Comparison of ENCODE assay signal across 21 cellular contexts in the genomic region with DNA sequence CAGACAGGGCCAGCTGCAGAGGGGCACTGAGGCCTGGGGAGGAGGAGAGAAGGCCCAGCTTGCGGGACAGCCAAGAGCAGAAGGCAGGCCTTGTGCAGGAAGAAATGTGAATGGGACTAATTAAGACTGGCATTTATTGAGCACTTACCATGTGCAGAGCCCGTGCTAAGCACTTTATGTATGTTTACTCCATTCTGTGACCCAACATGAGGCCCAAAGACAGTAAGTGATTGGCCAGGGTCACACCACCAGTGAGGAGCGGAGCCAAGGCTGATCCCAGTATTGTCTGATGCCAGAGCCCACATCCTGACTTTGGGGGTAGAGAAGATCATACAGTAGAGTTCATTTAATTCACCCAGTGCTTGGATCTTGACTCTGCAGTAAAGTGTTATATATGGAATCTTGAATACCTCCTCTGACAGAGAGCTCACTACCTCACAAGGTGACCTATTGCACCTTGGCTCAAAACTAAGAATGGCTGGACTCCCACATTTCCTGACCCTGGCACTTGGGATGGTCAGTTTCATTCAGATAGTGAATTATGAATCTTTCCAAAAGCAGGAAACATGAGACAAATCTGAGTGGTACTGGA. TPM values are rescaled to one million over a fixed set of nuclear protein-coding genes. Genes with fewer than 3 reads are reported as not detected.
A peak's percentile ranks its signal among the peaks of the same experiment; 100 is the strongest.
DNase-seq lines count a peak whose midpoint lies in the region; ATAC-seq, FAIRE-seq and TF ChIP-seq lines count a peak whose summit lies in the region.
"Had no signal": no experiment of that assay in that cellular context is flagged by ENCODE, and none has a peak within 500 bp of the region (broad histone marks: within the 10 kb centered on the region; RNA-seq: fewer than 3 reads in every experiment).

No MANE protein-coding gene starts in this region.

- H3K4me2 ChIP-seq in HepG2 (ENCODE audit: low read depth, low read length): no peak overlapping the region
- H3K4me2 ChIP-seq: BLaER1, PC-9 had no signal

- no peak for TF ChIP-seq EP300 in HepG2 (IDR thresholded peaks at IDR 0.05; ENCODE audit: low read depth in 2 of 2, low read length in 2 of 2)
- TF ChIP-seq EP300 in HepG2 (CRISPR knock-in tag; IDR thresholded peaks at IDR 0.05; ENCODE audit: borderline replicate concordance): no peak

- intact Hi-C loops in HepG2 (cut with micrococcal nuclease; ENCODE audit: unreplicated experiment) (no loop called here), right lobe of liver (cut with DNase I) (no loop called here), lower lobe of right lung (cut with DNase I) (no loop called here), sciatic nerve (cut with DNase I) (no loop called here)

- no peaks in the 10 kb centered on the region for H3K79me2 ChIP-seq in HepG2 (ENCODE audit: insufficient read depth, low read length)

- POLR2A ChIA-PET in HepG2 (lab: Yijun Ruan, JAX): interaction anchor here (0.9 kb wide), 1 partner anchor 14 kb away, joined by 4 read pairs; the partner anchor contains the start of gene KATNB1

- no peak for TF ChIP-seq CTCF in HepG2 (CRISPR knock-in tag; IDR thresholded peaks at IDR 0.05)
- TF ChIP-seq CTCF in right lobe of liver (IDR thresholded peaks at IDR 0.05): no peak
- no peak for TF ChIP-seq CTCF in lower lobe of right lung (IDR thresholded peaks at IDR 0.05)
- no peak for TF ChIP-seq CTCF in Peyer's patch (IDR thresholded peaks at IDR 0.05)

- BruUV-seq in HepG2 (replicated peaks; lab: Mats Ljungman, UMichigan): no TSS peak

- H3K27me3 ChIP-seq in HepG2 (ENCODE audit: control insufficient read depth in 1 of 2, insufficient read depth in 2 of 2, low read length in 2 of 2): no peaks in the 10 kb centered on the region
- no peaks in the 10 kb centered on the region for H3K27me3 ChIP-seq in right lobe of liver
- no peaks in the 10 kb centered on the region for H3K27me3 ChIP-seq in lower lobe of right lung (ENCODE audit: low read depth)
- no peaks in the 10 kb centered on the region for H3K27me3 ChIP-seq in Peyer's patch
- H3K27me3 ChIP-seq: BLaER1, MG63, SJCRH30 had no signal

- peaks cover 19 to 20% of the 10 kb centered on the region in 2 experiments; a peak in 3 of 5 replicates for H3K36me3 ChIP-seq in HepG2 (replicated peaks in 1 of 2; ENCODE audit: control insufficient read depth in 1 of 2, insufficient read depth in 2 of 2, low read length in 2 of 2)
- no peaks in the 10 kb centered on the region for H3K36me3 ChIP-seq in right lobe of liver
- peaks cover 36% of the 10 kb centered on the region for H3K36me3 ChIP-seq in lower lobe of right lung
- peaks cover 0 to 10% (median 0%) of the 10 kb centered on the region in 3 donors for H3K36me3 ChIP-seq in Peyer's patch
- H3K36me3 ChIP-seq: SJCRH30 had no signal

- H3K4me1 ChIP-seq in HepG2 (ENCODE audit: insufficient read depth, low read length): no peaks in the 10 kb centered on the region
- no peaks in the 10 kb centered on the region for H3K4me1 ChIP-seq in right lobe of liver
- H3K4me1 ChIP-seq in lower lobe of right lung: no peaks in the 10 kb centered on the region
- H3K4me1 ChIP-seq in Peyer's patch: no peaks in the 10 kb centered on the region
- H3K4me1 ChIP-seq: HAP-1 had no signal

- no peak overlapping the region for H3K9ac ChIP-seq in HepG2 (ENCODE audit: insufficient read depth, low read depth, low read length)
- H3K9ac ChIP-seq: BLaER1 had no signal

- TF ChIP-seq POLR2A in HepG2 (IDR thresholded peaks at IDR 0.05; ENCODE audit: insufficient read depth in 1 of 2, low read depth in 2 of 2, low read length in 2 of 2) (no peak), right lobe of liver (IDR thresholded peaks at IDR 0.05) (no peak), Peyer's patch (IDR thresholded peaks at IDR 0.05) (no peak)

- H2AFZ ChIP-seq in HepG2 (ENCODE audit: low read length): no peak overlapping the region
- H2AFZ ChIP-seq: PC-9 had no signal

- FAIRE-seq in HepG2 (lab: Jason Lieb, UNC): no peak
- FAIRE-seq: A204.1 had no signal

- DNase-seq in HepG2 (ENCODE audit: low spot score): no peak
- no peak for DNase-seq in right lobe of liver
- DNase-seq in SK-N-DZ (ENCODE audit: low spot score): peak; percentile 89
- peak; percentile 3 for DNase-seq in lower lobe of right lung
- DNase-seq in activated CD4-positive, alpha-beta T cell treated with anti-CD3 and anti-CD28 coated beads, Interleukin-2, amount 50 U/mL, for 1 hour: no peak
- no peak for DNase-seq in Peyer's patch
- DNase-seq in sciatic nerve (ENCODE audit: low spot score): no peak
- DNase-seq in NCI-H128 (lab: John Stamatoyannopoulos, UW; ENCODE audit: unreplicated experiment): no peak
- DNase-seq: CD4-positive, alpha-beta T cell; COR-L47; DMS79; MG63; NCI-H1417 treated with DMSO at 0.1 percent for 48 hours; NCI-H187; NCI-H446 treated with DMSO at 0.1 percent for 48 hours; PC-9; SJCRH30 had no signal

- in situ Hi-C loops in HepG2 (cut with HindIII; ENCODE audit: extremely low pct_ligation_motif_present, low pct_unique_long_range_greater_than_20kb): no loop called here

- ATAC-seq in HepG2 (no peak), right lobe of liver (no peak), lower lobe of right lung (no peak), sciatic nerve (no peak)

- no peak overlapping the region for H3K27ac ChIP-seq in HepG2 (ENCODE audit: extremely low read length, insufficient read depth, low read length)
- no peak overlapping the region for H3K27ac ChIP-seq in right lobe of liver
- H3K27ac ChIP-seq in lower lobe of right lung: no peak overlapping the region
- H3K27ac ChIP-seq in Peyer's patch: no peak overlapping the region
- H3K27ac ChIP-seq: PC-9, SJCRH30 had no signal

- H3K4me3 ChIP-seq in HepG2 (replicated peaks in 1 of 3; ENCODE audit: insufficient read depth in 1 of 3, low read depth in 2 of 3, low read length in 3 of 3) (no peak overlapping the region), right lobe of liver (no peak overlapping the region), lower lobe of right lung (no peak overlapping the region), Peyer's patch (no peak overlapping the region)
- H3K4me3 ChIP-seq: BLaER1, HAP-1, MG63, PC-9, SJCRH30 had no signal

- WGBS in HepG2 (ENCODE audit: low lambda C conversion rate): 100% methylated on average over 3 of the region's 3 CpGs
- WGBS in right lobe of liver (ENCODE audit: insufficient coverage, low coverage, low lambda C conversion rate, missing lambda C conversion rate): 88% methylated on average over 2 of the region's 3 CpGs

- H4K20me1 ChIP-seq in HepG2 (ENCODE audit: insufficient read depth, low read length): no peaks in the 10 kb centered on the region
- H4K20me1 ChIP-seq: BLaER1 had no signal

- CTCF ChIA-PET in HepG2 (lab: Yijun Ruan, JAX; ENCODE audit: low intra/inter-chr PET ratio, low total read pairs): no interaction called here

- no peak for TF ChIP-seq RAD21 in HepG2 (CRISPR knock-in tag; IDR thresholded peaks at IDR 0.05)

- H3K9me3 ChIP-seq in HepG2 (ENCODE audit: low read length) (no peaks in the 10 kb centered on the region), right lobe of liver (no peaks in the 10 kb centered on the region), lower lobe of right lung (no peaks in the 10 kb centered on the region), Peyer's patch (no peaks in the 10 kb centered on the region)
- H3K9me3 ChIP-seq: BLaER1, HAP-1, MG63, SJCRH30 had no signal

RNA-seq across cellular contexts. Expression of gene KATNB1, which starts 13.6 kb away (rescaled TPM):
- total RNA-seq in HepG2 (2016; rRNA removed; fragmentation: Illumina TruSeq; extraction: Trizol) (25.2 and 31.5 TPM in 2 replicates), right lobe of liver (10 to 100 TPM in 2 of 6 experiments, 1 to 10 TPM in 4; 5.6 to 17.5 (median 8.5) TPM), lower lobe of right lung (18.0 TPM), Peyer's patch (10 to 100 TPM; 17.7 to 27.1 (median 21.7) TPM), sciatic nerve (14.7 TPM)
- total RNA-seq in HepG2 (2016; cell fraction: cytosol; rRNA removed; fragmentation: Illumina TruSeq; extraction: Trizol; ENCODE audit: low read depth): 14.2 and 18.3 TPM in 2 replicates
- total RNA-seq in HepG2 (2016; cell fraction: insoluble cytoplasmic fraction; rRNA removed; fragmentation: Illumina TruSeq; extraction: Trizol): 21.2 and 33.1 TPM in 2 replicates
- 34.3 and 42.2 TPM in 2 replicates for total RNA-seq in HepG2 (2016; cell fraction: membrane; rRNA removed; fragmentation: Illumina TruSeq; extraction: Trizol)
- total RNA-seq in HepG2 (2016; cell fraction: nucleus; rRNA removed; fragmentation: Illumina TruSeq; extraction: Trizol): 21.9 and 25.7 TPM in 2 replicates
- polyA plus RNA-seq in HepG2 (2011; rRNA removed): 39.8 and 43.5 TPM in 2 replicates
- polyA plus RNA-seq in HepG2 (2011; cell fraction: cytosol; rRNA removed): 17.4 and 27.7 TPM in 2 replicates
- polyA plus RNA-seq in HepG2 (2011; cell fraction: nucleus; rRNA removed): 122 and 146 TPM in 2 replicates
- 16.2 and 20.9 TPM in 2 replicates for polyA plus RNA-seq in HepG2 (2012)
- polyA plus RNA-seq in HepG2 (2016; cell fraction: cytosol; fragmentation: Illumina TruSeq; extraction: Trizol; ENCODE audit: low read depth): 15.0 and 20.0 TPM in 2 replicates
- 22.6 and 30.3 TPM in 2 replicates for polyA plus RNA-seq in HepG2 (2016; cell fraction: insoluble cytoplasmic fraction; fragmentation: Illumina TruSeq; extraction: Trizol; ENCODE audit: low read depth)
- polyA plus RNA-seq in HepG2 (2016; cell fraction: membrane; fragmentation: Illumina TruSeq; extraction: Trizol; ENCODE audit: low read depth): 30.4 and 34.5 TPM in 2 replicates
- polyA plus RNA-seq in HepG2 (2016; cell fraction: nucleus; fragmentation: Illumina TruSeq; extraction: Trizol; ENCODE audit: insufficient read depth, low read depth): 49.3 and 53.8 TPM in 2 replicates
- 29.8 and 60.0 TPM in 2 replicates for polyA minus RNA-seq in HepG2 (2011; rRNA and poly(A)+ RNA removed; ENCODE audit: low replicate concordance)
- 13.6 and 19.1 TPM in 2 replicates for polyA minus RNA-seq in HepG2 (2011; cell fraction: cytosol; rRNA and poly(A)+ RNA removed)
- 27.9 and 30.3 TPM in 2 replicates for polyA minus RNA-seq in HepG2 (2011; cell fraction: nucleus; rRNA and poly(A)+ RNA removed)
- 72.4 and 75.6 TPM in 2 replicates for polyA plus RNA-seq in SK-N-DZ (2014; cell fraction: cytosol; rRNA removed)
- 225 and 228 TPM in 2 replicates for polyA plus RNA-seq in SK-N-DZ (2014; cell fraction: nucleus; rRNA removed)

RNA-seq across cellular contexts. Expression of gene KIFC3, which starts 53.1 kb away (rescaled TPM):
- total RNA-seq in HepG2 (2016; rRNA removed; fragmentation: Illumina TruSeq; extraction: Trizol) (30.0 and 45.3 TPM in 2 replicates), right lobe of liver (10 to 100 TPM; 20.3 to 88.9 (median 46.4) TPM), lower lobe of right lung (70.9 TPM), Peyer's patch (100 to 1,000 TPM in 3 of 4 donors, 10 to 100 TPM in 1; 29.7 to 530 (median 272) TPM), sciatic nerve (94.3 TPM)
- total RNA-seq in HepG2 (2016; cell fraction: cytosol; rRNA removed; fragmentation: Illumina TruSeq; extraction: Trizol; ENCODE audit: low read depth): 11.2 and 13.3 TPM in 2 replicates
- 26.2 and 45.1 TPM in 2 replicates for total RNA-seq in HepG2 (2016; cell fraction: insoluble cytoplasmic fraction; rRNA removed; fragmentation: Illumina TruSeq; extraction: Trizol)
- 23.6 and 24.3 TPM in 2 replicates for total RNA-seq in HepG2 (2016; cell fraction: membrane; rRNA removed; fragmentation: Illumina TruSeq; extraction: Trizol)
- total RNA-seq in HepG2 (2016; cell fraction: nucleus; rRNA removed; fragmentation: Illumina TruSeq; extraction: Trizol): 39.1 and 45.8 TPM in 2 replicates
- 42.1 and 70.6 TPM in 2 replicates for polyA plus RNA-seq in HepG2 (2011; rRNA removed)
- 43.4 and 59.0 TPM in 2 replicates for polyA plus RNA-seq in HepG2 (2011; cell fraction: cytosol; rRNA removed)
- 225 and 236 TPM in 2 replicates for polyA plus RNA-seq in HepG2 (2011; cell fraction: nucleus; rRNA removed)
- 21.3 and 43.4 TPM in 2 replicates for polyA plus RNA-seq in HepG2 (2012)
- 14.4 and 14.6 TPM in 2 replicates for polyA plus RNA-seq in HepG2 (2016; cell fraction: cytosol; fragmentation: Illumina TruSeq; extraction: Trizol; ENCODE audit: low read depth)
- polyA plus RNA-seq in HepG2 (2016; cell fraction: insoluble cytoplasmic fraction; fragmentation: Illumina TruSeq; extraction: Trizol; ENCODE audit: low read depth): 20.2 and 24.5 TPM in 2 replicates
- polyA plus RNA-seq in HepG2 (2016; cell fraction: membrane; fragmentation: Illumina TruSeq; extraction: Trizol; ENCODE audit: low read depth): 13.8 and 19.9 TPM in 2 replicates
- 79.4 and 80.8 TPM in 2 replicates for polyA plus RNA-seq in HepG2 (2016; cell fraction: nucleus; fragmentation: Illumina TruSeq; extraction: Trizol; ENCODE audit: insufficient read depth, low read depth)
- 132 and 141 TPM in 2 replicates for polyA minus RNA-seq in HepG2 (2011; rRNA and poly(A)+ RNA removed; ENCODE audit: low replicate concordance)
- 31.9 and 33.7 TPM in 2 replicates for polyA minus RNA-seq in HepG2 (2011; cell fraction: cytosol; rRNA and poly(A)+ RNA removed)
- 94.9 and 117 TPM in 2 replicates for polyA minus RNA-seq in HepG2 (2011; cell fraction: nucleus; rRNA and poly(A)+ RNA removed)
- 0.64 and 0.89 TPM in 2 replicates for polyA plus RNA-seq in SK-N-DZ (2014; cell fraction: cytosol; rRNA removed)
- 2.8 and 5.1 TPM in 2 replicates for polyA plus RNA-seq in SK-N-DZ (2014; cell fraction: nucleus; rRNA removed)
- total RNA-seq: CD4-positive, alpha-beta T cell had no signal

RNA-seq across cellular contexts. Expression of gene DRC7, which starts 54.6 kb away (rescaled TPM):
- total RNA-seq in HepG2 (2016; rRNA removed; fragmentation: Illumina TruSeq; extraction: Trizol) (2.7 and 3.4 TPM in 2 replicates), right lobe of liver (under 1 TPM; 0.06 to 0.37 (median 0.19) TPM), lower lobe of right lung (4.3 TPM), Peyer's patch (not detected), sciatic nerve (not detected)
- 0.26 and 1.5 TPM in 2 replicates for total RNA-seq in HepG2 (2016; cell fraction: cytosol; rRNA removed; fragmentation: Illumina TruSeq; extraction: Trizol; ENCODE audit: low read depth)
- 2.4 and 2.5 TPM in 2 replicates for total RNA-seq in HepG2 (2016; cell fraction: insoluble cytoplasmic fraction; rRNA removed; fragmentation: Illumina TruSeq; extraction: Trizol)
- total RNA-seq in HepG2 (2016; cell fraction: membrane; rRNA removed; fragmentation: Illumina TruSeq; extraction: Trizol): 1.4 and 2.1 TPM in 2 replicates
- 0.59 and 1.6 TPM in 2 replicates for total RNA-seq in HepG2 (2016; cell fraction: nucleus; rRNA removed; fragmentation: Illumina TruSeq; extraction: Trizol)
- 3.4 and 3.5 TPM in 2 replicates for polyA plus RNA-seq in HepG2 (2011; rRNA removed)
- polyA plus RNA-seq in HepG2 (2011; cell fraction: cytosol; rRNA removed): 2.7 and 3.1 TPM in 2 replicates
- 3.4 TPM in 2 replicates for polyA plus RNA-seq in HepG2 (2011; cell fraction: nucleus; rRNA removed)
- polyA plus RNA-seq in HepG2 (2012): 4.1 and 4.4 TPM in 2 replicates
- 0.70 and 1.3 TPM in 2 replicates for polyA plus RNA-seq in HepG2 (2016; cell fraction: cytosol; fragmentation: Illumina TruSeq; extraction: Trizol; ENCODE audit: low read depth)
- polyA plus RNA-seq in HepG2 (2016; cell fraction: insoluble cytoplasmic fraction; fragmentation: Illumina TruSeq; extraction: Trizol; ENCODE audit: low read depth): 2.0 and 2.4 TPM in 2 replicates
- 1.0 and 1.1 TPM in 2 replicates for polyA plus RNA-seq in HepG2 (2016; cell fraction: membrane; fragmentation: Illumina TruSeq; extraction: Trizol; ENCODE audit: low read depth)
- 1.6 and 1.8 TPM in 2 replicates for polyA plus RNA-seq in HepG2 (2016; cell fraction: nucleus; fragmentation: Illumina TruSeq; extraction: Trizol; ENCODE audit: insufficient read depth, low read depth)
- polyA minus RNA-seq in HepG2 (2011; rRNA and poly(A)+ RNA removed; ENCODE audit: low replicate concordance): 1.2 TPM in 1 of 2 replicates, not detected in the other
- polyA minus RNA-seq in HepG2 (2011; cell fraction: cytosol; rRNA and poly(A)+ RNA removed): 0.99 and 1.1 TPM in 2 replicates
- polyA minus RNA-seq in HepG2 (2011; cell fraction: nucleus; rRNA and poly(A)+ RNA removed): 1.3 and 2.5 TPM in 2 replicates
- polyA plus RNA-seq in SK-N-DZ (2014; cell fraction: cytosol; rRNA removed): 0.14 TPM in 1 of 2 replicates, not detected in the other
- not detected in 2 replicates for polyA plus RNA-seq in SK-N-DZ (2014; cell fraction: nucleus; rRNA removed)
- total RNA-seq: CD4-positive, alpha-beta T cell; LHCN-M2; SJCRH30 had no signal

Comparison
In these comparisons a context has a peak if more than half of its experiments do, and no peak if none do; other contexts are left out.
1. DNase-seq: peak in SK-N-DZ (single experiment) and lower lobe of right lung (single experiment); none in HepG2 (single experiment), right lobe of liver (0 of 3), activated CD4-positive, alpha-beta T cell treated with anti-CD3 and anti-CD28 coated beads, Interleukin-2, amount 50 U/mL, for 1 hour (single experiment), Peyer's patch (0 of 3), sciatic nerve (single experiment) and NCI-H128 (single experiment).